In the genomic region with DNA sequence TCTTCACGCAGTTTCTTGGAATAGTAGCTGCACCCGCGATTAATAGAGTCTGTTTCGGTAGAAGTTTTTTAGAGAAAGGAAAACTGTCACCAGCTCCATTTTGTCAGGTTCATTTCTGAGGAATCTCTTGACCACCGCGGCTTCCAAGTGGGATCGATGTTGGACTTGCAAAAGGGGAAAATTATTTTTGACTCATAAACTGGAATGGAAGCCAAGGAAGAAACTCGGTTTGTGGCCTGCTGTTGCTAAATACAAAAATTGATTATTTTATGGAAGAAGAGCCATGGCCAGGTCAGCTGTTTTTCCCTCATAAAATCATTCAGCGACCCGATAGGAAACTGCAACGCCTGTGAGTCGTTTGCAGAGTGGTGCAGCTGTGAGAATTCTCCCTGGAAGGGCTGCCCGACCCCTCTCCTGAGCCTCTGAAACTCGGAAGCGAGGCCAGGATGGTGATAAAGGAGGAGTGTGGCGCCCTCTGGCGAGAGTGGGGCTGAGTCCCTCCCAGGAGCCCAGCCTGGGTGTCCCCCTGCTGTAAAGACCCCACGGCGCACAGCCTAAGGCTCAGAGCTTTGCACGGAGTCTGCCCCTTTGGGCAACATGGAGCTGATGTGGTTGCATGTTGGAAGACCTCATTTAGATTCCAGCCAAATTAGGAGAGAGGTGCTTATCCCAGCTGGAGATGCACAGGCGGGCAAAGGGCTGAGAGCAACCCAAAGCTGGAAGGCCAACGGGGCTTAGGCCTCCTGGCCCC, we compare ENCODE assay signal across 9 cellular contexts.
A peak's percentile ranks its signal among the peaks of the same experiment; 100 is the strongest.
DNase-seq lines count a peak whose midpoint lies in the region; ATAC-seq, FAIRE-seq and TF ChIP-seq lines count a peak whose summit lies in the region.
"Had no signal": no experiment of that assay in that cellular context is flagged by ENCODE, and none has a peak within 500 bp of the region (broad histone marks: within the 10 kb centered on the region; RNA-seq: fewer than 3 reads in every experiment).

No MANE protein-coding gene starts in this region.

- no peak overlapping the region for H3K27ac Mint-ChIP-seq in activated T-helper 17 cell treated with anti-CD3 and anti-CD28 coated beads, Interleukin-2, amount 50 U/mL, for 72 hours

- CTCF ChIA-PET in A549 (lab: Yijun Ruan, JAX): interaction anchor here (0.6 to 2.4 kb wide), 26 partner anchors 9 to 351 kb away, joined by 3 to 16 read pairs (median 4); a partner anchor contains a TSS

- peak; percentile 59 for TF ChIP-seq CTCF in A549 (IDR thresholded peaks at IDR 0.05)
- TF ChIP-seq CTCF in gastroesophageal sphincter (IDR thresholded peaks at IDR 0.05): peak in 3 of 4 experiments; percentile 79 to 85 (median 79)
- peak; percentile 68 for TF ChIP-seq CTCF in parathyroid adenoma (IDR thresholded peaks at IDR 0.05)
- TF ChIP-seq CTCF in tibial nerve (IDR thresholded peaks at IDR 0.05): peak; percentile 61 to 85 (median 73)

- no peak for TF ChIP-seq EP300 in A549 (IDR thresholded peaks at IDR 0.05)
- no peak for TF ChIP-seq EP300 in gastroesophageal sphincter (IDR thresholded peaks at IDR 0.05)
- peak in 1 of 2 donors; percentile 15 for TF ChIP-seq EP300 in tibial nerve (IDR thresholded peaks at IDR 0.05)

- ATAC-seq in A549: peak; percentile 76 to 94; a peak in 5 of 6 replicates
- peak; percentile 65 for ATAC-seq in activated T-helper 17 cell treated with anti-CD3 and anti-CD28 coated beads, Interleukin-2, amount 50 U/mL, for 72 hours (replicated peaks)
- peak; percentile 42 for ATAC-seq in gastroesophageal sphincter
- ATAC-seq in HG02970 (IDR thresholded peaks at IDR 0.05; ENCODE audit: low FRiP score, unreplicated experiment): no peak

- TF ChIP-seq POLR2A in A549 (IDR thresholded peaks at IDR 0.05; ENCODE audit: low read length): no peak
- no peak for TF ChIP-seq POLR2A in GM12892 (IDR thresholded peaks at IDR 0.05; ENCODE audit: low read depth, low read length)
- no peak for TF ChIP-seq POLR2A in gastroesophageal sphincter (IDR thresholded peaks at IDR 0.05)
- TF ChIP-seq POLR2A in tibial nerve (IDR thresholded peaks at IDR 0.05): no peak

- no peaks in the 10 kb centered on the region for H3K4me1 ChIP-seq in A549
- H3K4me1 ChIP-seq in gastroesophageal sphincter: peaks cover 0 to 35% (median 8%) of the 10 kb centered on the region in 3 donors
- peaks cover 11% of the 10 kb centered on the region for H3K4me1 ChIP-seq in parathyroid adenoma
- peaks cover 0 to 19% (median 6%) of the 10 kb centered on the region in 4 donors for H3K4me1 ChIP-seq in tibial nerve

- DNase-seq in A549 (ENCODE audit: low read depth in 1 of 2, low spot score in 1 of 2): peak; percentile 35 to 44
- DNase-seq in GM12892 (ENCODE audit: insufficient read length): peak; percentile 76
- peak; percentile 9 for DNase-seq in RCC 7860 (ENCODE audit: low spot score)
- DNase-seq in tibial nerve (ENCODE audit: low spot score in 2 of 2): peak; percentile 53 to 80

- H3K4me2 ChIP-seq in A549: no peak overlapping the region
- H3K4me2 ChIP-seq in parathyroid adenoma (ENCODE audit: low read length): no peak overlapping the region

- no peaks in the 10 kb centered on the region for H3K27me3 ChIP-seq in gastroesophageal sphincter
- H3K27me3 ChIP-seq in parathyroid adenoma (ENCODE audit: control insufficient read depth, insufficient read depth, low read length): no peaks in the 10 kb centered on the region
- no peaks in the 10 kb centered on the region for H3K27me3 ChIP-seq in tibial nerve

- TF ChIP-seq RAD21 in A549 (conservative IDR thresholded peaks at IDR 0.05 in 1 of 2, IDR thresholded peaks at IDR 0.05 in 1 of 2): peak; percentile 82 to 83

- no peak for FAIRE-seq in A549 (lab: Jason Lieb, UNC)
- FAIRE-seq in GM12892 (lab: Jason Lieb, UNC): peak; percentile 17
- no peak for FAIRE-seq in RCC 7860 (lab: Jason Lieb, UNC)

- no peaks in the 10 kb centered on the region for H3K36me3 ChIP-seq in gastroesophageal sphincter
- H3K36me3 ChIP-seq in parathyroid adenoma (ENCODE audit: control insufficient read depth, insufficient read depth, low read length): no peaks in the 10 kb centered on the region
- no peaks in the 10 kb centered on the region for H3K36me3 ChIP-seq in tibial nerve
- H3K36me3 ChIP-seq: neutrophil had no signal

- peaks cover 3% of the 10 kb centered on the region for H3K27me3 Mint-ChIP-seq in activated T-helper 17 cell treated with anti-CD3 and anti-CD28 coated beads, Interleukin-2, amount 50 U/mL, for 72 hours

- H3K4me3 Mint-ChIP-seq in activated T-helper 17 cell treated with anti-CD3 and anti-CD28 coated beads, Interleukin-2, amount 50 U/mL, for 72 hours: no peak overlapping the region

- no peaks in the 10 kb centered on the region for H3K79me2 ChIP-seq in parathyroid adenoma

- H3K4me1 Mint-ChIP-seq in activated T-helper 17 cell treated with anti-CD3 and anti-CD28 coated beads, Interleukin-2, amount 50 U/mL, for 72 hours: no peaks in the 10 kb centered on the region

- H3K4me3 ChIP-seq in A549: no peak overlapping the region
- H3K4me3 ChIP-seq in gastroesophageal sphincter: peak overlapping the region in 1 of 2 donors; percentile 2
- no peak overlapping the region for H3K4me3 ChIP-seq in parathyroid adenoma (ENCODE audit: low read depth, low read length)
- no peak overlapping the region for H3K4me3 ChIP-seq in tibial nerve

- POLR2A ChIA-PET in A549 (lab: Yijun Ruan, JAX): no interaction called here

- WGBS in A549 (ENCODE audit: missing lambda C conversion rate): 60% methylated on average over 17 of the region's 22 CpGs
- 28 to 44% methylated on average over 11 to 12 of the region's 22 CpGs for WGBS in gastroesophageal sphincter (ENCODE audit: low coverage in 1 of 2), 2 donors
- WGBS in tibial nerve, 2 donors: 37 to 47% methylated on average over 21 of the region's 22 CpGs

- H2AFZ ChIP-seq in parathyroid adenoma: peak overlapping the region; percentile 28

- no peaks in the 10 kb centered on the region for H3K9me3 Mint-ChIP-seq in activated T-helper 17 cell treated with anti-CD3 and anti-CD28 coated beads, Interleukin-2, amount 50 U/mL, for 72 hours

- peak overlapping the region; percentile 22 to 31; a peak in 1 of 6 replicates for H3K27ac ChIP-seq in A549
- H3K27ac ChIP-seq in gastroesophageal sphincter: peak overlapping the region in 1 of 4 donors; percentile 19
- H3K27ac ChIP-seq in parathyroid adenoma: no peak overlapping the region
- H3K27ac ChIP-seq in tibial nerve: peak overlapping the region in 1 of 4 donors; percentile 21
- H3K27ac ChIP-seq: neutrophil had no signal

- H3K9me3 ChIP-seq in A549: no peaks in the 10 kb centered on the region
- no peaks in the 10 kb centered on the region for H3K9me3 ChIP-seq in gastroesophageal sphincter
- H3K9me3 ChIP-seq in parathyroid adenoma (ENCODE audit: control insufficient read depth, low read length): no peaks in the 10 kb centered on the region
- H3K9me3 ChIP-seq in tibial nerve: no peaks in the 10 kb centered on the region
- H3K9me3 ChIP-seq: neutrophil had no signal

- no peaks in the 10 kb centered on the region for H3K36me3 Mint-ChIP-seq in activated T-helper 17 cell treated with anti-CD3 and anti-CD28 coated beads, Interleukin-2, amount 50 U/mL, for 72 hours (ENCODE audit: low read depth)

- no peak overlapping the region for H3K9ac ChIP-seq in parathyroid adenoma

TF ChIP-seq in A549, 52 proteins besides CTCF, POLR2A, EP300 and RAD21:
- TF ChIP-seq ZC3H11A (IDR thresholded peaks at IDR 0.05) (no peak), SMC3 (IDR thresholded peaks at IDR 0.05) (peak; percentile 87)

Comparison
In these comparisons a context has a peak if more than half of its experiments do, and no peak if none do; other contexts are left out.
1. DNase-seq: peak in every context shown above with its lines; median percentile 76 in GM12892; 66 in tibial nerve; 40 in A549; 9 in RCC 7860.